Comparison of ENCODE assay signal across 10 cellular contexts in the genomic region with DNA sequence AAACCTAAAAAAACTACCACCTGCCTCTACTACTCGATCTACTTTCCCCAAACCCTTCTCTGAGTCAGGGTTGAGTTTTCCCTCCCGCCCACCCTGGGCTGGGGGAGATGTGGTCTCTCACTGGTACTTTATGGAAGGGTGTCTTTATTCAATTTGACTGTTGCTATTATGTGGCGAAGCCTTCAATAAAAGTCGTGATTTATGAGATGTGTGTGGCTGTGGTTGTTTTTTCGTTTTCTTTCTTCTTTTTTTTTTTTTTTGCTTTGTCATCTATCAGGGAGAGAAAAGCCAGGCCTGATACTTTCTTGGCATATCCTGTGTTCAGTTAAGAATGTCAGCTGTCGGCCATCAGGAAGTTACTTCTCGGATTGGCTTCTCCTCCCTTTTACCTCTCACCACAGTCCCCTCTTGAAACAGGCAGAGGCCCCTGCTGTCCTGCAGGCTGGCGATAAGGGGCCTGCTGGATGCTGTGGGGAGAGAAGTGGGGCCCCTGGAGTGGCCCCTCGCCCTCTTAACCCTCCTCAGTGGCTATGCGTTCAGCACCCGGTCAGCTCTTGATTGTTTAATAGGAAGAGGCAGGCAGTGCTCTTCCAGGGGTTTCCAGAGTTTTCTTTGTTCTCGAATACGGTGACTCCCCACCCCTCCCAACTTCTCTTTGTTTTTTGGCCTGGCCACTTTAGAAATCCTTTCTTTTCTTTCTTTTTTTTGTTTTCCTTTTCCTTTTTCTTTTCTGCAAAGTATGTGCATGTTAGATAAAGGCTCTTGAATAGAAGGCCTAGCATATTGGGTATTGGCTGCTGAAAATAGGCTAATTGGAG.
DNase-seq lines count a peak whose midpoint lies in the region; ATAC-seq and TF ChIP-seq lines count a peak whose summit lies in the region.
"Had no signal": no experiment of that assay in that cellular context is flagged by ENCODE, and none has a peak within 500 bp of the region (broad histone marks: within the 10 kb centered on the region; RNA-seq: fewer than 3 reads in every experiment).

No MANE protein-coding gene starts in this region.

- peak overlapping the region; percentile 42 for H3K27ac Mint-ChIP-seq in CD4-positive, alpha-beta T cell
- peak overlapping the region; percentile 53 to 85 (median 69) for H3K27ac Mint-ChIP-seq in nephron
- no peak overlapping the region for H3K27ac Mint-ChIP-seq in T-helper 17 cell
- H3K27ac Mint-ChIP-seq: memory B cell had no signal

- H3K4me3 Mint-ChIP-seq in CD4-positive, alpha-beta T cell = peak overlapping the region; percentile 16
- peak overlapping the region in 1 of 3 experiments; percentile 1 for H3K4me3 Mint-ChIP-seq in nephron
- no peak overlapping the region for H3K4me3 Mint-ChIP-seq in T-helper 17 cell
- H3K4me3 Mint-ChIP-seq: IgD-negative memory B cell, memory B cell had no signal

- H3K27me3 Mint-ChIP-seq in CD4-positive, alpha-beta T cell = no peaks in the 10 kb centered on the region
- H3K27me3 Mint-ChIP-seq in nephron (ENCODE audit: low read depth) = no peaks in the 10 kb centered on the region
- H3K27me3 Mint-ChIP-seq in T-helper 17 cell = no peaks in the 10 kb centered on the region
- H3K27me3 Mint-ChIP-seq: IgD-negative memory B cell, memory B cell had no signal

- no peak for ATAC-seq in CD4-positive, alpha-beta T cell (ENCODE audit: poor library complexity)
- ATAC-seq in T-helper 17 cell (no peak), left lobe of liver (no peak)

- H3K9me3 Mint-ChIP-seq in CD4-positive, alpha-beta T cell = peaks cover 3% of the 10 kb centered on the region
- H3K9me3 Mint-ChIP-seq in nephron = peaks cover 4% of the 10 kb centered on the region
- H3K9me3 Mint-ChIP-seq: memory B cell had no signal

- H3K36me3 Mint-ChIP-seq in CD4-positive, alpha-beta T cell (ENCODE audit: low read depth) = peaks cover 38% of the 10 kb centered on the region
- H3K36me3 Mint-ChIP-seq in nephron (ENCODE audit: low read depth) (peaks cover 41% of the 10 kb centered on the region), T-helper 17 cell (ENCODE audit: low read depth) (peaks cover 6% of the 10 kb centered on the region)

- intact Hi-C loops in CD4-positive, alpha-beta T cell (cut with DNase I, micrococcal nuclease) = loop anchor here in 1 of 2 experiments (5.0 kb wide), 1 partner anchor 98 kb away; no protein-coding TSS in a partner anchor

- H3K27ac ChIP-seq in CD4-positive, alpha-beta T cell (ENCODE audit: low read depth, low read length) = no peak overlapping the region

- DNase-seq in CD4-positive, alpha-beta T cell = no peak
- DNase-seq in MV-4-11 (lab: John Stamatoyannopoulos, UW) = peak; percentile 40
- peak; percentile 41 for DNase-seq in dermis blood vessel endothelial cell
- DNase-seq in NCI-H82 treated with DMSO at 0.1 percent for 48 hours (lab: John Stamatoyannopoulos, UW; ENCODE audit: unreplicated experiment) = no peak
- no peak for DNase-seq in T-helper 17 cell
- no peak for DNase-seq in activated CD8-positive, alpha-beta memory T cell treated with anti-CD3 and anti-CD28 coated beads, Interleukin-2, amount 50 U/mL, for 4 hours
- DNase-seq in left lobe of liver (ENCODE audit: low spot score) = no peak

- POLR2A ChIA-PET in CD4-positive, alpha-beta T cell (lab: Charles Lee) = no interaction called here

- H3K9me3 ChIP-seq in CD4-positive, alpha-beta T cell (ENCODE audit: control insufficient read depth, low read length) = peaks cover 7% of the 10 kb centered on the region
- no peaks in the 10 kb centered on the region for H3K9me3 ChIP-seq in T-helper 17 cell (ENCODE audit: control insufficient read depth, low read length, poor library complexity, severe bottlenecking)

- H3K27me3 ChIP-seq in CD4-positive, alpha-beta T cell (ENCODE audit: control insufficient read depth, insufficient read depth, low read length) = no peaks in the 10 kb centered on the region

- CTCF ChIA-PET in CD4-positive, alpha-beta T cell (lab: Charles Lee) = no interaction called here

- H3K4me1 Mint-ChIP-seq in CD4-positive, alpha-beta T cell (ENCODE audit: low read depth) = peaks cover 30% of the 10 kb centered on the region
- H3K4me1 Mint-ChIP-seq in nephron (peaks cover 23% of the 10 kb centered on the region), T-helper 17 cell (peaks cover 17% of the 10 kb centered on the region)

- no peak for TF ChIP-seq CTCF in CD4-positive, alpha-beta T cell (IDR thresholded peaks at IDR 0.05)
- TF ChIP-seq CTCF in nephron (IDR thresholded peaks at IDR 0.05; ENCODE audit: unreplicated experiment in 3 of 3) = no peak

Comparison
In these comparisons a context has a peak if more than half of its experiments do, and no peak if none do; other contexts are left out.
1. DNase-seq: peak in MV-4-11 (single experiment) and dermis blood vessel endothelial cell (single experiment); none in CD4-positive, alpha-beta T cell (0 of 10), NCI-H82 treated with DMSO at 0.1 percent for 48 hours (single experiment), T-helper 17 cell (0 of 3), activated CD8-positive, alpha-beta memory T cell treated with anti-CD3 and anti-CD28 coated beads, Interleukin-2, amount 50 U/mL, for 4 hours (single experiment) and left lobe of liver (single experiment).